14 cellular contexts compared by ENCODE assay signal in the genomic region with DNA sequence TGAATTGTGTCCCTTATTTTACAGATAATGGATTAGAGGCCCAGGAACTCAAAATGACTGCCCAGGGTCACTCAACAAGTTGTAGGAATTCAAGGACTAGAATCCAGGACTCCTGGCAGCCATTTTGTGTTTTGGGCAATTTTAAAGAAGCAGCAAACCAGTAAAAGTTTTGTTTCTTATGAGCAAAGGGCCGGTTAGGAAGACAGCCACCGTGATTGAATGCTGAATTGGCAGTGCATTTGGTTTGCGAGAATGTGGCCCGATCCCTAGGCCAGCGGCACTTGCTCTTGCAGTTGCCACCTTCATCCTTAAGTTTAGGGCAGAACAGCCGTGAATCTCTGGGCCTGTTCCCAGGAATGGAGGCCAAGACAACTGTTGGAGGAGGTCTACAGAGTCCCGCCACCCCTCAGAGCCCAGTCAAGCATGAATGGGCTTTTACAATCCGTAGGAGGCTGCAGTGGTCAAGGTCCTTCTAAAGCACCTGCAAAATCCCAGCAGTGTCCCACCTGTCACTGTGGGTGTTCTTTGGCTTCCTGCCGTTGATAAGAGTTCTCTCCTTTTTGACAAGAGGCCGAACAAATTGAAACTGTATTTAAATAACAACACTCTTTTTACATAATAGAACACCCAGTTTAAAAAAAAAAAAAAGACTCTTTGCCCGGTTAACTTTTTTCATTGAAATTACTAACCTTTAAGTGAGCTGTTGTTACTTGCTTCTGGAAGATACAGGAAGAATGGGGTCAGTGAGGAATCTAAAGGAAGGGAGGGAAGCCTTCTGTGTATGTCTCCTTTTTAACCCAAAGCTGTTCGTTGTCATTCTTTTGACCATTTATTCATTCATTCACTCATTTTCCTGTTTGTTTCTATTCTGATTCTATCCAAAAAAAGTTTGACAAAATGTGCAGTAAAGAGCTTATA.
DNase-seq lines count a peak whose midpoint lies in the region; ATAC-seq, FAIRE-seq and TF ChIP-seq lines count a peak whose summit lies in the region.
"Had no signal": no experiment of that assay in that cellular context is flagged by ENCODE, and none has a peak within 500 bp of the region (broad histone marks: within the 10 kb centered on the region; RNA-seq: fewer than 3 reads in every experiment).

No MANE protein-coding gene starts in this region.

- H3K9me3 ChIP-seq in iPS-15b (ENCODE audit: control insufficient read depth, insufficient read depth, low read length) (no peaks in the 10 kb centered on the region), sigmoid colon (no peaks in the 10 kb centered on the region)
- no peaks in the 10 kb centered on the region for H3K9me3 ChIP-seq in CD8-positive, alpha-beta memory T cell (ENCODE audit: low read length)

- peak; percentile 87 for ATAC-seq in WTC11
- no peak for ATAC-seq in GM21367 (IDR thresholded peaks at IDR 0.05; ENCODE audit: unreplicated experiment)
- ATAC-seq: activated T-cell treated with anti-CD3 and anti-CD28 coated beads, Interleukin-2, amount 50 U/mL, for 72 hours had no signal

- DNase-seq in GM12891 (ENCODE audit: insufficient read length, low spot score), result no peak
- DNase-seq in WTC11 (ENCODE audit: low spot score), result peak; percentile 63
- DNase-seq in sigmoid colon, result no peak
- no peak for DNase-seq in NCI-H187 (lab: John Stamatoyannopoulos, UW)
- no peak for DNase-seq in D341Med (ENCODE audit: low spot score)
- no peak for DNase-seq in CD8-positive, alpha-beta memory T cell
- DNase-seq: activated T-cell treated with anti-CD3 and anti-CD28 coated beads, Interleukin-2, amount 50 U/mL, for 72 hours; CD4-positive, alpha-beta memory T cell; immature natural killer cell; MV-4-11; stimulated activated naive CD4-positive, alpha-beta T cell treated with Interleukin-2 at 50 U/mL for 16 hours; T-helper 9 cell had no signal

- no peak for FAIRE-seq in GM12891 (lab: Jason Lieb, UNC)

- H3K27ac ChIP-seq in sigmoid colon, result peak overlapping the region; percentile 24 to 74 (median 68)
- H3K27ac ChIP-seq in CD8-positive, alpha-beta memory T cell (ENCODE audit: low read depth, low read length), result no peak overlapping the region

- H3K4me3 Mint-ChIP-seq in WTC11, result peak overlapping the region; percentile 43
- H3K4me3 Mint-ChIP-seq in CD8-positive, alpha-beta memory T cell, result no peak overlapping the region
- H3K4me3 Mint-ChIP-seq: activated T-cell treated with anti-CD3 and anti-CD28 coated beads, Interleukin-2, amount 50 U/mL, for 72 hours; CD4-positive, alpha-beta memory T cell; immature natural killer cell had no signal

- peak overlapping the region; percentile 70 for H3K9ac ChIP-seq in iPS-15b (ENCODE audit: low read depth, low read length)

- H3K4me1 Mint-ChIP-seq in WTC11, result peaks cover 92% of the 10 kb centered on the region
- peaks cover 17 to 44% (median 24%) of the 10 kb centered on the region in 3 donors for H3K4me1 Mint-ChIP-seq in CD8-positive, alpha-beta memory T cell
- H3K4me1 Mint-ChIP-seq: immature natural killer cell had no signal

- TF ChIP-seq POLR2A in GM12891 (IDR thresholded peaks at IDR 0.05; ENCODE audit: low read depth, low read length) (no peak), sigmoid colon (IDR thresholded peaks at IDR 0.05) (no peak)

- POLR2A ChIA-PET in WTC11 (lab: Charles Lee), result interaction anchor here (0.7 to 1.8 kb wide), 3 partner anchors 16 to 97 kb away, joined by 3 to 7 read pairs (median 3); partner anchors contain the start of gene LTV1
- POLR2A ChIA-PET in CD8-positive, alpha-beta memory T cell (lab: Charles Lee), result no interaction called here

- H3K27me3 Mint-ChIP-seq in WTC11 (ENCODE audit: low read depth), result no peaks in the 10 kb centered on the region
- peaks cover 0 to 3% of the 10 kb centered on the region in 2 donors for H3K27me3 Mint-ChIP-seq in CD8-positive, alpha-beta memory T cell
- H3K27me3 Mint-ChIP-seq: CD4-positive, alpha-beta memory T cell had no signal

- H3K36me3 ChIP-seq in iPS-15b (ENCODE audit: control insufficient read depth, insufficient read depth, low read length) (no peaks in the 10 kb centered on the region), sigmoid colon (no peaks in the 10 kb centered on the region)
- no peaks in the 10 kb centered on the region for H3K36me3 ChIP-seq in CD8-positive, alpha-beta memory T cell (ENCODE audit: insufficient read depth, low read length)

- peak overlapping the region; percentile 100 for H3K27ac Mint-ChIP-seq in WTC11
- H3K27ac Mint-ChIP-seq in CD8-positive, alpha-beta memory T cell, result no peak overlapping the region
- H3K27ac Mint-ChIP-seq: activated T-cell treated with anti-CD3 and anti-CD28 coated beads, Interleukin-2, amount 50 U/mL, for 72 hours; immature natural killer cell had no signal

- H3K36me3 Mint-ChIP-seq in WTC11, result no peaks in the 10 kb centered on the region; the same call in 1 of the 2 replicates
- H3K36me3 Mint-ChIP-seq in CD8-positive, alpha-beta memory T cell, result peaks cover 4 to 11% (median 6%) of the 10 kb centered on the region in 3 donors
- H3K36me3 Mint-ChIP-seq: immature natural killer cell had no signal

- no peak for TF ChIP-seq EP300 in sigmoid colon (IDR thresholded peaks at IDR 0.05)

- no peaks in the 10 kb centered on the region for H3K27me3 ChIP-seq in iPS-15b (ENCODE audit: control insufficient read depth, insufficient read depth, low read length)
- no peaks in the 10 kb centered on the region for H3K27me3 ChIP-seq in sigmoid colon
- no peaks in the 10 kb centered on the region for H3K27me3 ChIP-seq in CD8-positive, alpha-beta memory T cell (ENCODE audit: insufficient read depth, low read length, poor library complexity, severe bottlenecking)

- TF ChIP-seq CTCF in WTC11 (IDR thresholded peaks at IDR 0.05) (no peak), sigmoid colon (IDR thresholded peaks at IDR 0.05) (no peak)

- CTCF ChIA-PET in WTC11 (lab: Charles Lee), result interaction anchor here (0.9 to 1.4 kb wide), 2 partner anchors 10 to 179 kb away, joined by 3 to 6 read pairs; no protein-coding TSS in a partner anchor
- CTCF ChIA-PET in CD8-positive, alpha-beta memory T cell (lab: Charles Lee), result no interaction called here

- WGBS in sigmoid colon, 2 donors, result 25 to 68% methylated on average over 12 of the region's 12 CpGs

- peak overlapping the region; percentile 35 for H3K4me3 ChIP-seq in iPS-15b (ENCODE audit: low read depth, low read length)
- peak overlapping the region in 3 of 4 donors; percentile 6 to 27 (median 17) for H3K4me3 ChIP-seq in sigmoid colon
- no peak overlapping the region for H3K4me3 ChIP-seq in CD8-positive, alpha-beta memory T cell (ENCODE audit: low read length)

- no peaks in the 10 kb centered on the region for H3K9me3 Mint-ChIP-seq in WTC11
- H3K9me3 Mint-ChIP-seq in CD8-positive, alpha-beta memory T cell, result no peaks in the 10 kb centered on the region
- H3K9me3 Mint-ChIP-seq: activated T-cell treated with anti-CD3 and anti-CD28 coated beads, Interleukin-2, amount 50 U/mL, for 72 hours; CD4-positive, alpha-beta memory T cell; immature natural killer cell had no signal

- H3K4me1 ChIP-seq in iPS-15b (ENCODE audit: control insufficient read depth, insufficient read depth, low read length), result peaks cover 61% of the 10 kb centered on the region
- peaks cover 0 to 41% (median 38%) of the 10 kb centered on the region in 4 donors for H3K4me1 ChIP-seq in sigmoid colon
- no peaks in the 10 kb centered on the region for H3K4me1 ChIP-seq in CD8-positive, alpha-beta memory T cell (ENCODE audit: insufficient read depth, low read length)

- intact Hi-C loops in sigmoid colon (cut with DNase I), result loop anchor here (2.0 kb wide), 1 partner anchor 28 kb away; no protein-coding TSS in a partner anchor

TF ChIP-seq in GM12891, 5 proteins besides CTCF, POLR2A, EP300 and RAD21:
- TF ChIP-seq TAF1 (IDR thresholded peaks at IDR 0.05; ENCODE audit: low read depth, low read length) (no peak), PAX5 (IDR thresholded peaks at IDR 0.05; ENCODE audit: insufficient read depth, low read length, severe bottlenecking) (peak; percentile 21)

TF ChIP-seq in WTC11, 78 proteins besides CTCF, POLR2A, EP300 and RAD21 (continues in another document):
- TF ChIP-seq ZNF232 (CRISPR knock-in tag; IDR thresholded peaks at IDR 0.05), result 0 out of 2 replicates have a peak, but pooled peaks have one; percentile 21
- TF ChIP-seq IRF2 (CRISPR knock-in tag; IDR thresholded peaks at IDR 0.05; ENCODE audit: borderline replicate concordance, low read depth), result no peak
- no peak for TF ChIP-seq NR2C2 (CRISPR knock-in tag; IDR thresholded peaks at IDR 0.05)
- TF ChIP-seq NR1H2 (CRISPR knock-in tag; IDR thresholded peaks at IDR 0.05), result no peak
- TF ChIP-seq, protein P1, sequence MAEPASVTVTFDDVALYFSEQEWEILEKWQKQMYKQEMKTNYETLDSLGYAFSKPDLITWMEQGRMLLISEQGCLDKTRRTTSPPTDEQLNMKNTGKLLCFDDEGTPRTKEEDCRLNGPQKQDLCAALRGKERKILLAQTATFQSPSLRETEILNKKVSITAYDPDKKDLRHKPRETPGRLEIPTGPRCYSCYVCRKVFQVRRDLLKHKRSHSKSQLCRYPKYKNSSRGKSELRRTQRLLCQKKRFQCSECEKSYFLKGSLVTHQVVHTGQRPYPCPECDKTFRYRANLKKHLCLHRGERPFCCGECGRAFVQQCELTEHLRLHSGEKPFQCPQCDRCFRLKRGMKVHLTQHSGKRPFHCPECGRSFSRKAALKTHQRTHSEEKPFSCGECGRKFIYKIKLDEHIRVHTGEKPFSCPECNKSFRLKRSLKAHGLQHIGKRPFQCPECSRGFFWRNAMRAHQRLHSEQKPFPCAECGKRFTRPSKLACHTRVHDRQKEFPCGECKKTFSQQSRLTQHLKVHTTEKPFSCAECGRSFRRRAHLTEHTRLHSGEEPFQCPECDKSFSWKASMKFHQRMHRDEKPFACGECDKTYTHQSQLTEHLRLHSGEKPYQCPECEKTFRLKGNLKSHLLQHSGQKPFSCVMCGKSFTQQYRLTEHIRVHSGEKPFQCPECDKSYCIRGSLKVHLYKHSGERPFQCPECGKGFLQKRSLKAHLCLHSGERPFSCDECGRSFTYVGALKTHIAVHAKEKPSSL (CRISPR knock-in tag; conservative IDR thresholded peaks at IDR 0.05), result no peak
- no peak for TF ChIP-seq USF1 (CRISPR knock-in tag; IDR thresholded peaks at IDR 0.05)
